ENCODE assay signal across 1 cellular context in the genomic region with DNA sequence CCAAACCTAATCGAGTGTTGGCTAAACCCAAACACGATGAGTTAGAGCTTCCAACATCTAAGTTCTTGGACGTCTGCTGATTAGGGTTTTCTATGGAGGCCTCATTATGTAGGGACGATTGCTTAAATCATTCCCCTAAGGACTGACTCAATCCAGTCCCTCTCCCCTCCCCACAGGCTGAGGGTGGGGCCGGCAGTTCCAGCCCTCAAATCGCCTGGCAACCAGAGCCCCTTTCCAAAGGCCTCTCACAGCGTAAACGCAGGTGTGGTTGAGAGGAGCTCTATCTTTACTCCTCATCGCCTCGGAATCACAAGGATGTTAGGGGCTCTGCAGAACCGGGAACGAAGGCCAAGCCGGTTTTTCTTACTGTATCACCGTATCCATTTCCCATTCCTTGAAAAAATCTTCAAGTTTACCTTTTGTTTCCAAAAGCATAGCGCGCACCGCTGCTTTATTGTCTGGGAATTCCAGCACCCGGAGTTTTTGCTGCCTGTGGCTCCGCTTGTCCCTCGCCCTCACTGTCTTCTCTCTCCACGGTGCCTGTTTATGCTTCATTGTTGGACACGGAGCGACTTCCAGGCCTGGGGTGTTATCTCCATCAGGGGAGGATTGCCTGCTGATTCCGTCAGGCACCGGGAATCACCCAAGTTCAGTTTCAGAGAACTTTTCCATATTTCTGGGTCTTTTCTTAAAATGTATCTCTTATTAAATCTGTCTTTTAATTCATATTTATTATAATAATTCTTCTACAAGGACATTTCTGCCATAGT.
A peak's percentile ranks its signal among the peaks of the same experiment; 100 is the strongest.
TF ChIP-seq lines count a peak whose summit lies in the region.

No MANE protein-coding gene starts in this region.

TF ChIP-seq in K562, 482 proteins besides CTCF, POLR2A, EP300 and RAD21 (continued from another document):
- TF ChIP-seq, protein P1, sequence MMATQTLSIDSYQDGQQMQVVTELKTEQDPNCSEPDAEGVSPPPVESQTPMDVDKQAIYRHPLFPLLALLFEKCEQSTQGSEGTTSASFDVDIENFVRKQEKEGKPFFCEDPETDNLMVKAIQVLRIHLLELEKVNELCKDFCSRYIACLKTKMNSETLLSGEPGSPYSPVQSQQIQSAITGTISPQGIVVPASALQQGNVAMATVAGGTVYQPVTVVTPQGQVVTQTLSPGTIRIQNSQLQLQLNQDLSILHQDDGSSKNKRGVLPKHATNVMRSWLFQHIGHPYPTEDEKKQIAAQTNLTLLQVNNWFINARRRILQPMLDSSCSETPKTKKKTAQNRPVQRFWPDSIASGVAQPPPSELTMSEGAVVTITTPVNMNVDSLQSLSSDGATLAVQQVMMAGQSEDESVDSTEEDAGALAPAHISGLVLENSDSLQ (IDR thresholded peaks at IDR 0.05), result 0 out of 2 replicates have a peak, but pooled peaks have one; percentile 17
- TF ChIP-seq ZNF589 (CRISPR knock-in tag; IDR thresholded peaks at IDR 0.05; ENCODE audit: low read depth), result peak; percentile 91
- peak in 1 of 2 experiments; percentile 31; a peak in 1 of 4 replicates for TF ChIP-seq RCOR1 (IDR thresholded peaks at IDR 0.05; ENCODE audit: borderline replicate concordance in 1 of 2, low read depth in 2 of 2, low read length in 2 of 2)
- TF ChIP-seq RBFOX2 (IDR thresholded peaks at IDR 0.05; ENCODE audit: low read depth, low read length), result 0 out of 2 replicates have a peak, but pooled peaks have one; percentile 21
- TF ChIP-seq NRF1 (conservative IDR thresholded peaks at IDR 0.05 in 1 of 2, IDR thresholded peaks at IDR 0.05 in 1 of 2), result 0 out of 4 replicates have a peak, but pooled peaks of 1 of the 2 experiments have one; percentile 16
- TF ChIP-seq, protein P2, sequence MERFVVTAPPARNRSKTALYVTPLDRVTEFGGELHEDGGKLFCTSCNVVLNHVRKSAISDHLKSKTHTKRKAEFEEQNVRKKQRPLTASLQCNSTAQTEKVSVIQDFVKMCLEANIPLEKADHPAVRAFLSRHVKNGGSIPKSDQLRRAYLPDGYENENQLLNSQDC (CRISPR knock-in tag; IDR thresholded peaks at IDR 0.05), result no peak
- peak; percentile 63 for TF ChIP-seq ZNF134 (CRISPR knock-in tag; conservative IDR thresholded peaks at IDR 0.05)
- no peak; the same call in 1 of the 2 replicates for TF ChIP-seq RNF2 (IDR thresholded peaks at IDR 0.05)
- 0 out of 2 replicates have a peak, but pooled peaks have one; percentile 27 for TF ChIP-seq DMBX1 (CRISPR knock-in tag; IDR thresholded peaks at IDR 0.05; ENCODE audit: borderline replicate concordance)
- peak; percentile 38 for TF ChIP-seq ZFX (CRISPR knock-in tag; IDR thresholded peaks at IDR 0.05)
- TF ChIP-seq NFE2L1 (tag; IDR thresholded peaks at IDR 0.05; ENCODE audit: borderline replicate concordance, low read depth), result no peak
- 0 out of 2 replicates have a peak, but pooled peaks have one; percentile 25 for TF ChIP-seq BACH1 (tag; IDR thresholded peaks at IDR 0.05)
- TF ChIP-seq MAZ (CRISPR knock-in tag; conservative IDR thresholded peaks at IDR 0.05 in 1 of 2, IDR thresholded peaks at IDR 0.05 in 1 of 2), result 0 out of 4 replicates have a peak, but pooled peaks of 1 of the 2 experiments have one; percentile 20
- TF ChIP-seq ZNF175 (CRISPR knock-in tag; IDR thresholded peaks at IDR 0.05; ENCODE audit: low read depth), result 0 out of 2 replicates have a peak, but pooled peaks have one; percentile 13
- peak; percentile 33; the same call in 1 of the 2 replicates for TF ChIP-seq FOSL1 (tag; conservative IDR thresholded peaks at IDR 0.05)
- no peak for TF ChIP-seq EZH2 (IDR thresholded peaks at IDR 0.05; ENCODE audit: borderline replicate concordance, low read depth, low read length)
- TF ChIP-seq, protein P3, sequence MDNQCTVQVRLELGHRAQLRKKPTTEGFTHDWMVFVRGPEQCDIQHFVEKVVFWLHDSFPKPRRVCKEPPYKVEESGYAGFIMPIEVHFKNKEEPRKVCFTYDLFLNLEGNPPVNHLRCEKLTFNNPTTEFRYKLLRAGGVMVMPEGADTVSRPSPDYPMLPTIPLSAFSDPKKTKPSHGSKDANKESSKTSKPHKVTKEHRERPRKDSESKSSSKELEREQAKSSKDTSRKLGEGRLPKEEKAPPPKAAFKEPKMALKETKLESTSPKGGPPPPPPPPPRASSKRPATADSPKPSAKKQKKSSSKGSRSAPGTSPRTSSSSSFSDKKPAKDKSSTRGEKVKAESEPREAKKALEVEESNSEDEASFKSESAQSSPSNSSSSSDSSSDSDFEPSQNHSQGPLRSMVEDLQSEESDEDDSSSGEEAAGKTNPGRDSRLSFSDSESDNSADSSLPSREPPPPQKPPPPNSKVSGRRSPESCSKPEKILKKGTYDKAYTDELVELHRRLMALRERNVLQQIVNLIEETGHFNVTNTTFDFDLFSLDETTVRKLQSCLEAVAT (IDR thresholded peaks at IDR 0.05), result 0 out of 4 replicates have a peak, but pooled peaks of 1 of the 2 experiments have one; percentile 9
- peak; percentile 34; the same call in 1 of the 2 replicates for TF ChIP-seq MYC (IDR thresholded peaks at IDR 0.05; ENCODE audit: low read depth, low read length)
- no peak for TF ChIP-seq MYC (CRISPR knock-in tag; IDR thresholded peaks at IDR 0.05; ENCODE audit: borderline replicate concordance, low read depth)
- TF ChIP-seq GATAD2B (IDR thresholded peaks at IDR 0.05; ENCODE audit: borderline replicate concordance), result 0 out of 2 replicates have a peak, but pooled peaks have one; percentile 24
- TF ChIP-seq RFX1 (IDR thresholded peaks at IDR 0.05), result peak; percentile 79
